In the genomic region with DNA sequence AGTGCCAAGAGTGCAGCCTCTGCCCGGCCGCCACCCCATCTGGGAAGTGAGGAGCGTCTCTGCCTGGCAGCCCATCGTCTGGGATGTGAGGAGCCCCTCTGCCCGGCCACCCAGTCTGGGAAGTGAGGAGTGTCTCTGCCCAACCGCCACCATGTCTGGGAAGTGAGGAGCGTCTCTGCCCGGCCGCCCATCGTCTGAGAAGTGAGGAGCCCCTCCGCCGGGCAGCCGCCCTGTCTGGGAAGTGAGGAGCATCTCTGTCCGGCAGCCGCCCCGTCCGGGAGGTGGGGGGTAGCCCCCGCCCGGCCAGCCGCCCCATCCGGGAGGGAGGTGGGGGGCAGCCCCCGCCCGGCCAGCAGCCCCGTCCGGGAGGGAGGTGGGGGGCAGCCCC, we compare ENCODE assay signal across 6 cellular contexts. TPM values are rescaled to one million over a fixed set of nuclear protein-coding genes. Genes with fewer than 3 reads are reported as not detected.
DNase-seq lines count a peak whose midpoint lies in the region; TF ChIP-seq lines count a peak whose summit lies in the region.
"Not testable (repeated sequence)": the region's sequence is repeated elsewhere in the genome, so short reads cannot be mapped to it uniquely, and the experiment has no call there.

No MANE protein-coding gene starts in this region.

- H3K4me1 Mint-ChIP-seq in Caco-2 (ENCODE audit: low read depth, unreplicated experiment): peaks cover 23% of the 10 kb centered on the region

- H3K27ac ChIP-seq in ascending aorta (peak overlapping the region; percentile 26 to 56), esophagus muscularis mucosa (replicated peaks in 1 of 4) (peak overlapping the region; percentile 71 to 83 (median 76)), neutrophil (peak overlapping the region; percentile 98), thyroid gland (peak overlapping the region in 2 of 3 donors; percentile 41 to 61)

- WGBS in esophagus muscularis mucosa: no CpG with 5 or more reads among the region's 25 CpGs
- WGBS in thyroid gland, 2 donors: 67 to 98% methylated on average over 3 to 7 of the region's 25 CpGs

- not testable (repeated sequence) for H3K9me3 ChIP-seq in Caco-2, MG63, ascending aorta, esophagus muscularis mucosa, neutrophil, thyroid gland

- CTCF ChIA-PET in Caco-2 (lab: Charles Lee): interaction anchor here (0.6 kb wide), 1 partner anchor 36 kb away, joined by 4 read pairs; no protein-coding TSS in a partner anchor

- intact Hi-C loops in Caco-2 (cut with micrococcal nuclease; ENCODE audit: unreplicated experiment); ascending aorta (cut with DNase I); esophagus muscularis mucosa (cut with DNase I); thyroid gland (cut with DNase I): not testable (repeated sequence)

- POLR2A ChIA-PET in Caco-2 (lab: Charles Lee): not testable (repeated sequence)

- not testable (repeated sequence) for BruUV-seq in Caco-2 (replicated peaks; lab: Mats Ljungman, UMichigan)

- TF ChIP-seq EP300 in esophagus muscularis mucosa (IDR thresholded peaks at IDR 0.05): not testable (repeated sequence)

- not testable (repeated sequence) for TF ChIP-seq CTCF in Caco-2 (IDR thresholded peaks at IDR 0.05; ENCODE audit: insufficient read depth in 1 of 2, low read depth in 1 of 2, low read length in 1 of 2, severe bottlenecking in 1 of 2, unreplicated experiment in 1 of 2); ascending aorta (IDR thresholded peaks at IDR 0.05); esophagus muscularis mucosa (IDR thresholded peaks at IDR 0.05); neutrophil (IDR thresholded peaks at IDR 0.05); thyroid gland (IDR thresholded peaks at IDR 0.05)

- H3K27me3 ChIP-seq in Caco-2 (replicated peaks; ENCODE audit: control insufficient read depth, insufficient read depth, low read length); MG63; ascending aorta; esophagus muscularis mucosa; neutrophil; thyroid gland: not testable (repeated sequence)

- not testable (repeated sequence) for H3K27me3 Mint-ChIP-seq in Caco-2 (ENCODE audit: insufficient read depth, unreplicated experiment)

- DNase-seq in Caco-2; MG63; ascending aorta (ENCODE audit: low spot score in 2 of 2); esophagus muscularis mucosa (ENCODE audit: extremely low spot score); thyroid gland: not testable (repeated sequence)

- TF ChIP-seq POLR2A in esophagus muscularis mucosa (IDR thresholded peaks at IDR 0.05; ENCODE audit: low read depth); thyroid gland (IDR thresholded peaks at IDR 0.05): not testable (repeated sequence)

- not testable (repeated sequence) for H3K4me3 ChIP-seq in Caco-2 (ENCODE audit: low read depth, low read length); ascending aorta; neutrophil (ENCODE audit: low read depth in 1 of 2, low read length in 1 of 2); thyroid gland (replicated peaks in 1 of 3)
- H3K4me3 ChIP-seq in MG63 (peak overlapping the region; percentile 25), esophagus muscularis mucosa (peak overlapping the region; percentile 16 to 39 (median 32))

- not testable (repeated sequence) for H3K9me3 Mint-ChIP-seq in Caco-2 (ENCODE audit: unreplicated experiment)

- H3K36me3 Mint-ChIP-seq in Caco-2 (ENCODE audit: insufficient read depth, unreplicated experiment): peaks cover 61% of the 10 kb centered on the region

- peak overlapping the region; percentile 71 for H3K27ac Mint-ChIP-seq in Caco-2 (ENCODE audit: unreplicated experiment)

- H3K4me3 Mint-ChIP-seq in Caco-2 (ENCODE audit: unreplicated experiment): not testable (repeated sequence)

- not testable (repeated sequence) for H3K4me1 ChIP-seq in Caco-2
- H3K4me1 ChIP-seq in ascending aorta (peaks cover 0 to 24% of the 10 kb centered on the region in 2 donors), esophagus muscularis mucosa (peaks cover 44 to 95% (median 82%) of the 10 kb centered on the region in 4 donors), neutrophil (ENCODE audit: control insufficient read depth in 1 of 2, insufficient read depth in 1 of 2, low read depth in 1 of 2, low read length in 1 of 2) (peaks cover 90 to 98% of the 10 kb centered on the region in 2 experiments), thyroid gland (peaks cover 24 to 54% of the 10 kb centered on the region in 2 donors)

- not testable (repeated sequence) for H3K36me3 ChIP-seq in Caco-2 (ENCODE audit: control insufficient read depth, insufficient read depth, low read length); MG63; esophagus muscularis mucosa; neutrophil; thyroid gland
- peaks cover 0 to 10% of the 10 kb centered on the region in 2 donors for H3K36me3 ChIP-seq in ascending aorta

RNA-seq across cellular contexts. Expression of a gene that starts 43.5 kb away (rescaled TPM):
- total RNA-seq in Caco-2 (2022): 122 and 126 TPM in 2 replicates
- 45.4 and 46.2 TPM in 2 replicates for total RNA-seq in MG63 (2014; rRNA removed; shearing (Covaris generic); ENCODE audit: low replicate concordance)
- 95.5 TPM for total RNA-seq in ascending aorta
- 100 to 1,000 TPM in 3 of 4 donors, 10 to 100 TPM in 1; 91.1 to 147 (median 116) TPM for total RNA-seq in esophagus muscularis mucosa
- total RNA-seq in thyroid gland: 10 to 100 TPM; 75.4 to 90.1 (median 87.9) TPM

Comparison
In these comparisons a context has a peak if more than half of its experiments do, and no peak if none do; other contexts are left out.
1. H3K27ac ChIP-seq: peak in every context shown above with its lines; median percentile 98 in neutrophil; 76 in esophagus muscularis mucosa; 51 in thyroid gland; 41 in ascending aorta.